27 cellular contexts compared by ENCODE assay signal in genomic region chr1:158400901-158401300, GRCh38. TPM values are rescaled to one million over a fixed set of nuclear protein-coding genes. Genes with fewer than 3 reads are reported as not detected.
"Had no signal": no experiment of that assay in that cellular context is flagged by ENCODE, and none has a peak within 500 bp of the region (broad histone marks: within the 10 kb centered on the region; RNA-seq: fewer than 3 reads in every experiment).

No MANE protein-coding gene starts in this region.

- H3K27ac ChIP-seq: ascending aorta, cardiac muscle cell, colonic mucosa had no signal

- ATAC-seq: activated CD8-positive, alpha-beta T cell treated with anti-CD3 and anti-CD28 coated beads for 36 hours; activated T-cell treated with anti-CD3 and anti-CD28 coated beads, Interleukin-2, amount 50 U/mL, for 72 hours; activated T-helper 17 cell treated with anti-CD3 and anti-CD28 coated beads, Interleukin-2, amount 50 U/mL, for 72 hours had no signal

- H3K4me1 ChIP-seq: ascending aorta, colonic mucosa had no signal

- H3K36me3 ChIP-seq: ascending aorta, cardiac muscle cell, colonic mucosa had no signal

- DNase-seq: activated CD4-positive, alpha-beta T cell treated with anti-CD3 and anti-CD28 coated beads, Interleukin-2, amount 10 ng/mL, durations not matched to agents 24 days and 14 days; activated CD4-positive, alpha-beta T cell treated with anti-CD3 and anti-CD28 coated beads, Interleukin-2, amount 50 U/mL, for 4 hours; activated CD8-positive, alpha-beta T cell treated with anti-CD3 and anti-CD28 coated beads for 36 hours; activated effector memory CD4-positive, alpha-beta T cell treated with anti-CD3 and anti-CD28 coated beads, Interleukin-2, amount 50 U/mL, for 16 hours; activated naive CD4-positive, alpha-beta T cell; activated naive CD8-positive, alpha-beta T cell treated with anti-CD3 and anti-CD28 coated beads, Interleukin-2, amount 10 ng/mL, durations not matched to agents 7 days and 5 days; activated T-cell treated with anti-CD3 and anti-CD28 coated beads, Interleukin-2, amount 50 U/mL, for 1 hour; activated T-cell treated with anti-CD3 and anti-CD28 coated beads, Interleukin-2, amount 50 U/mL, for 72 hours; amygdala; colonic mucosa; NCI-H1436 treated with DMSO at 0.1 percent for 48 hours; NCI-H1694 treated with DMSO at 0.1 percent for 48 hours; NCI-H2029; NCI-H345; NCI-H69; NK-92 treated with Interleukin-12 subunit alpha and Interleukin-12 subunit beta, amount 100 ng/mL, for 24 hours; OCI-M1; Right ventricle myocardium superior had no signal

- H3K9me3 ChIP-seq: ascending aorta, colonic mucosa had no signal

- H3K4me3 ChIP-seq: ascending aorta, cardiac muscle cell, colonic mucosa had no signal

- H3K27me3 ChIP-seq: ascending aorta, colonic mucosa had no signal

RNA-seq across cellular contexts. Expression of gene OR10T2, which starts 1.6 kb away (rescaled TPM):
- total RNA-seq: activated CD4-positive, alpha-beta T cell treated with anti-CD3 and anti-CD28 coated beads, Interleukin-2, amount 10 ng/mL, durations not matched to agents 24 days and 14 days; activated CD8-positive, alpha-beta memory T cell treated with anti-CD3 and anti-CD28 coated beads for 36 hours; activated CD8-positive, alpha-beta T cell treated with anti-CD3 and anti-CD28 coated beads for 36 hours; activated naive CD8-positive, alpha-beta T cell treated with anti-CD3 and anti-CD28 coated beads, Interleukin-2, amount 10 ng/mL, durations not matched to agents 7 days and 5 days; activated T-cell treated with anti-CD3 and anti-CD28 coated beads, Interleukin-2, amount 50 U/mL, for 72 hours; activated T-helper 17 cell treated with anti-CD3 and anti-CD28 coated beads, Interleukin-2, amount 50 U/mL, for 72 hours; ascending aorta; cardiac muscle cell; chondrocyte; colonic mucosa; LHCN-M2; M059J; NCI-H460; Right ventricle myocardium superior had no signal
- polyA plus RNA-seq: adipose tissue, cardiac muscle cell had no signal

RNA-seq across cellular contexts. Expression of gene OR10K2, which starts 25.1 kb away (rescaled TPM):
- total RNA-seq: activated CD4-positive, alpha-beta T cell treated with anti-CD3 and anti-CD28 coated beads, Interleukin-2, amount 10 ng/mL, durations not matched to agents 24 days and 14 days; activated CD8-positive, alpha-beta memory T cell treated with anti-CD3 and anti-CD28 coated beads for 36 hours; activated CD8-positive, alpha-beta T cell treated with anti-CD3 and anti-CD28 coated beads for 36 hours; activated naive CD8-positive, alpha-beta T cell treated with anti-CD3 and anti-CD28 coated beads, Interleukin-2, amount 10 ng/mL, durations not matched to agents 7 days and 5 days; activated T-cell treated with anti-CD3 and anti-CD28 coated beads, Interleukin-2, amount 50 U/mL, for 72 hours; activated T-helper 17 cell treated with anti-CD3 and anti-CD28 coated beads, Interleukin-2, amount 50 U/mL, for 72 hours; ascending aorta; cardiac muscle cell; chondrocyte; colonic mucosa; LHCN-M2; M059J; NCI-H460; Right ventricle myocardium superior had no signal
- polyA plus RNA-seq: cardiac muscle cell had no signal

RNA-seq across cellular contexts. Expression of gene CD1E, which starts 47.2 kb away (rescaled TPM):
- total RNA-seq: activated CD4-positive, alpha-beta T cell treated with anti-CD3 and anti-CD28 coated beads, Interleukin-2, amount 10 ng/mL, durations not matched to agents 24 days and 14 days; activated CD8-positive, alpha-beta memory T cell treated with anti-CD3 and anti-CD28 coated beads for 36 hours; activated CD8-positive, alpha-beta T cell treated with anti-CD3 and anti-CD28 coated beads for 36 hours; activated naive CD8-positive, alpha-beta T cell treated with anti-CD3 and anti-CD28 coated beads, Interleukin-2, amount 10 ng/mL, durations not matched to agents 7 days and 5 days; activated T-cell treated with anti-CD3 and anti-CD28 coated beads, Interleukin-2, amount 50 U/mL, for 72 hours; activated T-helper 17 cell treated with anti-CD3 and anti-CD28 coated beads, Interleukin-2, amount 50 U/mL, for 72 hours; ascending aorta; cardiac muscle cell; chondrocyte; LHCN-M2; M059J; NCI-H460; Right ventricle myocardium superior had no signal
- polyA plus RNA-seq: cardiac muscle cell had no signal
